ENCODE assay signal across 21 cellular contexts in genomic region chr11:1455763-1456060, GRCh38. TPM values are rescaled to one million over a fixed set of nuclear protein-coding genes. Genes with fewer than 3 reads are reported as not detected.
A peak's percentile ranks its signal among the peaks of the same experiment; 100 is the strongest.
DNase-seq lines count a peak whose midpoint lies in the region; TF ChIP-seq lines count a peak whose summit lies in the region.
"Had no signal": no experiment of that assay in that cellular context is flagged by ENCODE, and none has a peak within 500 bp of the region (broad histone marks: within the 10 kb centered on the region; RNA-seq: fewer than 3 reads in every experiment).

No MANE protein-coding gene starts in this region.

- H3K27ac ChIP-seq in BLaER1 treated with 17β-estradiol and CSF1 and Interleukin-3, amounts not matched to agents 10 nM and 100 nM, result no peak overlapping the region
- H3K27ac ChIP-seq in osteoblast (ENCODE audit: low read depth, low read length) (no peak overlapping the region), SJCRH30 (no peak overlapping the region)

- no peak for TF ChIP-seq CTCF in osteoblast (IDR thresholded peaks at IDR 0.05; ENCODE audit: extremely low read depth, low read depth, low read length)
- no peak for TF ChIP-seq CTCF in osteocyte (IDR thresholded peaks at IDR 0.05)

- H3K4me3 Mint-ChIP-seq in osteocyte (ENCODE audit: unreplicated experiment), result no peak overlapping the region
- H3K4me3 Mint-ChIP-seq: CD14-positive monocyte; CD4-positive, alpha-beta memory T cell; CD4-positive, CD25-positive, alpha-beta regulatory T cell; CD8-positive, alpha-beta memory T cell had no signal

- H3K9ac ChIP-seq in BLaER1 treated with 17β-estradiol and CSF1 and Interleukin-3, amounts not matched to agents 10 nM and 100 nM, result peak overlapping the region in 2 of 11 experiments; percentile 23 to 44; a peak in 3 of 22 replicates

- H3K79me2 ChIP-seq in osteoblast (ENCODE audit: insufficient read depth, low read length), result no peaks in the 10 kb centered on the region

- no peaks in the 10 kb centered on the region for H3K9me3 ChIP-seq in BLaER1 treated with 17β-estradiol and CSF1 and Interleukin-3, amounts not matched to agents 10 nM and 100 nM (replicated peaks in 1 of 11)
- no peaks in the 10 kb centered on the region for H3K9me3 ChIP-seq in osteoblast (ENCODE audit: low read depth, low read length)
- H3K9me3 ChIP-seq in SJCRH30 (replicated peaks), result no peaks in the 10 kb centered on the region
- H3K9me3 ChIP-seq: BE2C had no signal

- H3K4me1 Mint-ChIP-seq in osteocyte (ENCODE audit: unreplicated experiment), result no peaks in the 10 kb centered on the region
- H3K4me1 Mint-ChIP-seq: CD14-positive monocyte; CD4-positive, alpha-beta memory T cell had no signal

- H3K27me3 Mint-ChIP-seq in osteocyte (ENCODE audit: unreplicated experiment), result no peaks in the 10 kb centered on the region
- H3K27me3 Mint-ChIP-seq: CD4-positive, alpha-beta memory T cell; CD4-positive, CD25-positive, alpha-beta regulatory T cell had no signal

- no peaks in the 10 kb centered on the region for H3K36me3 ChIP-seq in BLaER1 treated with 17β-estradiol and CSF1 and Interleukin-3, amounts not matched to agents 10 nM and 100 nM
- no peaks in the 10 kb centered on the region for H3K36me3 ChIP-seq in osteoblast (ENCODE audit: insufficient read depth, low read length)
- H3K36me3 ChIP-seq in SJCRH30, result no peaks in the 10 kb centered on the region
- H3K36me3 ChIP-seq: BE2C had no signal

- no peaks in the 10 kb centered on the region for H3K36me3 Mint-ChIP-seq in osteocyte (ENCODE audit: unreplicated experiment)
- H3K36me3 Mint-ChIP-seq: CD14-positive monocyte; CD4-positive, alpha-beta memory T cell; CD4-positive, CD25-positive, alpha-beta regulatory T cell; CD8-positive, alpha-beta memory T cell had no signal

- no peaks in the 10 kb centered on the region for H3K27me3 ChIP-seq in BLaER1 treated with 17β-estradiol and CSF1 and Interleukin-3, amounts not matched to agents 10 nM and 100 nM
- H3K27me3 ChIP-seq in osteoblast (ENCODE audit: insufficient read depth, low read length) (peaks cover 3% of the 10 kb centered on the region), SJCRH30 (no peaks in the 10 kb centered on the region)
- H3K27me3 ChIP-seq: BE2C had no signal

- peaks cover 0 to 79% (median 35%) of the 10 kb centered on the region in 10 experiments; a peak in 17 of 20 replicates for H3K4me1 ChIP-seq in BLaER1 treated with 17β-estradiol and CSF1 and Interleukin-3, amounts not matched to agents 10 nM and 100 nM
- H3K4me1 ChIP-seq in osteoblast (ENCODE audit: insufficient read depth, low read length) (no peaks in the 10 kb centered on the region), SJCRH30 (no peaks in the 10 kb centered on the region)
- H3K4me1 ChIP-seq: BE2C had no signal

- H3K4me3 ChIP-seq in BLaER1 treated with 17β-estradiol and CSF1 and Interleukin-3, amounts not matched to agents 10 nM and 100 nM, result no peak overlapping the region
- H3K4me3 ChIP-seq in osteoblast (ENCODE audit: insufficient read depth, low read length) (no peak overlapping the region), SJCRH30 (no peak overlapping the region)
- H3K4me3 ChIP-seq: GM12878 had no signal

- no peak overlapping the region for H3K27ac Mint-ChIP-seq in osteocyte (ENCODE audit: unreplicated experiment)
- H3K27ac Mint-ChIP-seq: CD14-positive monocyte; CD4-positive, CD25-positive, alpha-beta regulatory T cell; CD8-positive, alpha-beta memory T cell had no signal

- peak overlapping the region in 10 of 11 experiments; percentile 18 to 72 (median 52); a peak in 18 of 22 replicates for H3K4me2 ChIP-seq in BLaER1 treated with 17β-estradiol and CSF1 and Interleukin-3, amounts not matched to agents 10 nM and 100 nM
- no peak overlapping the region for H3K4me2 ChIP-seq in osteoblast (ENCODE audit: insufficient read depth, low read length)

- no peaks in the 10 kb centered on the region for H3K9me3 Mint-ChIP-seq in osteocyte (ENCODE audit: unreplicated experiment)
- H3K9me3 Mint-ChIP-seq: CD4-positive, alpha-beta memory T cell; CD4-positive, CD25-positive, alpha-beta regulatory T cell; CD8-positive, alpha-beta memory T cell had no signal

- H4K20me1 ChIP-seq in BLaER1 treated with 17β-estradiol and CSF1 and Interleukin-3, amounts not matched to agents 10 nM and 100 nM, result peaks cover 0 to 82% (median 4%) of the 10 kb centered on the region in 11 experiments; a peak in 12 of 22 replicates
- no peaks in the 10 kb centered on the region for H4K20me1 ChIP-seq in osteoblast (ENCODE audit: insufficient read depth, low read length)

- DNase-seq in osteoblast (ENCODE audit: insufficient read length, low spot score, missing footprints) (peak; percentile 89), SJCRH30 (no peak), osteocyte (ENCODE audit: extremely low spot score, unreplicated experiment) (no peak), RKO (ENCODE audit: low spot score) (no peak)
- DNase-seq: 8988T; ACHN; BE2C; C1 segment of cervical spinal cord; CD4-positive, alpha-beta memory T cell; CD4-positive, CD25-positive, alpha-beta regulatory T cell; CD8-positive, alpha-beta memory T cell; COR-L47; DMS 273 treated with DMSO at 0.1 percent for 48 hours; DMS153; DMS79; DND-41; EL; GDM1 had no signal

- H2AFZ ChIP-seq in osteoblast (ENCODE audit: low read length), result no peak overlapping the region

RNA-seq across cellular contexts. Expression of gene MOB2, which starts 30.9 kb away (rescaled TPM):
- total RNA-seq in osteoblast, result 28.2 and 29.8 TPM in 2 replicates
- total RNA-seq in SJCRH30 (2014; rRNA removed; shearing (Covaris generic)), result 11.3 and 13.5 TPM in 2 replicates
- 33.8 and 38.6 TPM in 2 replicates for total RNA-seq in osteocyte
